Comparison of ENCODE assay signal across 2 cellular contexts in the genomic region with DNA sequence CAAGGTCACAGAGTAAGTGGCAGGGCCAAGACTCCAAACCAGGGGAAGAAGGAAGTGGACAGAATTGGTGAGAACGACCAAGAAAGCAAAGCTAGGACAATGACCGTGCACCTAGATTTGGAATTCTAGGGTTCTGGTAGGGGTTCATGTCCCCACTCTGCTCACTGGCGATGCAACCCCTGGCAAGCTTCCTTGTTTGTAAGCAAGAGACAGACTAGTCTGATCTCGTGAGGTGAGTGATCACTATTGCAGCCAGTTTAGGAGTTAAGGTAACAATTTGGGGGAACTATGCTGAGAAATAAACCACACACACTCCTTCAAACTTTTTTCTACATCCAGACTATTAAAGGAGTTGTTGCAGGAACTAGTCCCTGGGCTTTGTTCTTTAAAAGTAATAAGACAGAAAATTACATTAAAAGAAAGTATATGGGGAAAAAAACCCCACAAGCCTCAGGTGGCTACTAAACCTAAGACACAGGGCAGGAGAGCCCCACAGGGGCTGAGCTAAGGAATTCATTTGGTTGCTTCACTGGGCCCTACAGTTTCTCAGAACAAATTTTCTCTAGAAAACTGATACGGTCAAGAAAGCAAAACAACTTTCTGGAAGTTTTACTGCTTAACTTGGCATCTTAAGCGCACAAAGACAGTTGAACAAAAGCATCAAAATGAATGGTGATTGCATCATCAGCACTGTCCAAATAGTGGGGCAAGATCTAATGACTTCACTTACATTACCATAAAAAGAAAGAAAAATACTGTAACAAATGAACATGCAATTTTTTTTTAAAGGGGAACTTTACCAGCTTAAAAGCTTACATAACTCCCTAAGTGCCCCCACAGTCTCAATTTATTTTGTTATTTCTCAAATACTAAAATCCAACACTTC.
A peak's percentile ranks its signal among the peaks of the same experiment; 100 is the strongest.
TF ChIP-seq lines count a peak whose summit lies in the region.

No MANE protein-coding gene starts in this region.

TF ChIP-seq in HEK293, 187 proteins besides CTCF, POLR2A, EP300 and RAD21:
- TF ChIP-seq FEZF1 (tag by site-specific recombination; IDR thresholded peaks at IDR 0.05) (peak; percentile 69), ZNF248 (tag by site-specific recombination; IDR thresholded peaks at IDR 0.05) (no peak), KLF10 (tag by site-specific recombination; IDR thresholded peaks at IDR 0.05) (0 out of 2 replicates have a peak, but pooled peaks have one; percentile 22), ZBTB21 (tag by site-specific recombination; IDR thresholded peaks at IDR 0.05) (no peak), PRDM1 (tag by site-specific recombination; IDR thresholded peaks at IDR 0.05) (peak; percentile 82; the same call in 1 of the 2 replicates), ZNF132 (tag by site-specific recombination; IDR thresholded peaks at IDR 0.05; ENCODE audit: borderline replicate concordance) (0 out of 2 replicates have a peak, but pooled peaks have one; percentile 13), ZNF529 (tag by site-specific recombination; IDR thresholded peaks at IDR 0.05; ENCODE audit: insufficient replicate concordance) (no peak), SCRT2 (tag by site-specific recombination; IDR thresholded peaks at IDR 0.05) (peak; percentile 57), HOXD13 (CRISPR knock-in tag; IDR thresholded peaks at IDR 0.05; ENCODE audit: borderline replicate concordance) (no peak), ZNF423 (tag by site-specific recombination; IDR thresholded peaks at IDR 0.05) (no peak), PRDM6 (tag by site-specific recombination; IDR thresholded peaks at IDR 0.05) (peak; percentile 99), ZNF561 (tag by site-specific recombination; IDR thresholded peaks at IDR 0.05; ENCODE audit: borderline replicate concordance) (0 out of 2 replicates have a peak, but pooled peaks have one; percentile 17), ZEB2 (tag by site-specific recombination; IDR thresholded peaks at IDR 0.05) (peak; percentile 60; the same call in 1 of the 2 replicates), ZNF426 (tag by site-specific recombination; IDR thresholded peaks at IDR 0.05) (no peak), ZNF629 (tag by site-specific recombination; IDR thresholded peaks at IDR 0.05) (peak; percentile 67), KLF16 (tag by site-specific recombination; IDR thresholded peaks at IDR 0.05) (no peak), ZNF585B (tag by site-specific recombination; IDR thresholded peaks at IDR 0.05) (no peak), TSHZ1 (tag by site-specific recombination; IDR thresholded peaks at IDR 0.05; ENCODE audit: borderline replicate concordance) (no peak), ZFP69B (tag by site-specific recombination; IDR thresholded peaks at IDR 0.05) (peak; percentile 82), ZNF785 (tag by site-specific recombination; IDR thresholded peaks at IDR 0.05) (no peak)
- TF ChIP-seq, protein P1, sequence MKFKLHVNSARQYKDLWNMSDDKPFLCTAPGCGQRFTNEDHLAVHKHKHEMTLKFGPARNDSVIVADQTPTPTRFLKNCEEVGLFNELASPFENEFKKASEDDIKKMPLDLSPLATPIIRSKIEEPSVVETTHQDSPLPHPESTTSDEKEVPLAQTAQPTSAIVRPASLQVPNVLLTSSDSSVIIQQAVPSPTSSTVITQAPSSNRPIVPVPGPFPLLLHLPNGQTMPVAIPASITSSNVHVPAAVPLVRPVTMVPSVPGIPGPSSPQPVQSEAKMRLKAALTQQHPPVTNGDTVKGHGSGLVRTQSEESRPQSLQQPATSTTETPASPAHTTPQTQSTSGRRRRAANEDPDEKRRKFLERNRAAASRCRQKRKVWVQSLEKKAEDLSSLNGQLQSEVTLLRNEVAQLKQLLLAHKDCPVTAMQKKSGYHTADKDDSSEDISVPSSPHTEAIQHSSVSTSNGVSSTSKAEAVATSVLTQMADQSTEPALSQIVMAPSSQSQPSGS (tag by site-specific recombination; IDR thresholded peaks at IDR 0.05; ENCODE audit: low read depth) = peak; percentile 79
- TF ChIP-seq, protein P2, sequence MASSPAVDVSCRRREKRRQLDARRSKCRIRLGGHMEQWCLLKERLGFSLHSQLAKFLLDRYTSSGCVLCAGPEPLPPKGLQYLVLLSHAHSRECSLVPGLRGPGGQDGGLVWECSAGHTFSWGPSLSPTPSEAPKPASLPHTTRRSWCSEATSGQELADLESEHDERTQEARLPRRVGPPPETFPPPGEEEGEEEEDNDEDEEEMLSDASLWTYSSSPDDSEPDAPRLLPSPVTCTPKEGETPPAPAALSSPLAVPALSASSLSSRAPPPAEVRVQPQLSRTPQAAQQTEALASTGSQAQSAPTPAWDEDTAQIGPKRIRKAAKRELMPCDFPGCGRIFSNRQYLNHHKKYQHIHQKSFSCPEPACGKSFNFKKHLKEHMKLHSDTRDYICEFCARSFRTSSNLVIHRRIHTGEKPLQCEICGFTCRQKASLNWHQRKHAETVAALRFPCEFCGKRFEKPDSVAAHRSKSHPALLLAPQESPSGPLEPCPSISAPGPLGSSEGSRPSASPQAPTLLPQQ (tag by site-specific recombination; IDR thresholded peaks at IDR 0.05) = peak; percentile 90

TF ChIP-seq in HepG2, 621 proteins besides CTCF, POLR2A, EP300 and RAD21:
- no peak for TF ChIP-seq NFE2L1 (CRISPR knock-in tag; IDR thresholded peaks at IDR 0.05; ENCODE audit: borderline replicate concordance)
- TF ChIP-seq ATF4 (CRISPR knock-in tag; IDR thresholded peaks at IDR 0.05) = peak in 1 of 2 experiments; percentile 76; a peak in 2 of 4 replicates
- peak; percentile 53; the same call in 1 of the 2 replicates for TF ChIP-seq ATF3 (CRISPR knock-in tag; IDR thresholded peaks at IDR 0.05)
- TF ChIP-seq ATF7 (IDR thresholded peaks at IDR 0.05) = peak; percentile 83
- no peak for TF ChIP-seq ATF7 (CRISPR knock-in tag; IDR thresholded peaks at IDR 0.05)
- no peak for TF ChIP-seq IKZF4 (CRISPR knock-in tag; IDR thresholded peaks at IDR 0.05; ENCODE audit: borderline replicate concordance, low read depth, not compliant biosample characterization)
- TF ChIP-seq FOXO1 (CRISPR knock-in tag; IDR thresholded peaks at IDR 0.05) = no peak
- peak; percentile 38; the same call in 1 of the 2 replicates for TF ChIP-seq GATAD2A (CRISPR knock-in tag; IDR thresholded peaks at IDR 0.05)
- TF ChIP-seq ZNF569 (CRISPR knock-in tag; IDR thresholded peaks at IDR 0.05; ENCODE audit: borderline replicate concordance) = no peak
- TF ChIP-seq SOX6 (IDR thresholded peaks at IDR 0.05) = no peak
- TF ChIP-seq SOX6 (CRISPR knock-in tag; IDR thresholded peaks at IDR 0.05) = peak; percentile 41; the same call in 1 of the 2 replicates
- TF ChIP-seq CEBPB (IDR thresholded peaks at IDR 0.05; ENCODE audit: borderline replicate concordance, low read depth, low read length) = peak; percentile 96
- no peak for TF ChIP-seq ATRX (CRISPR knock-in tag; IDR thresholded peaks at IDR 0.05; ENCODE audit: borderline replicate concordance)
- no peak for TF ChIP-seq AKNA (CRISPR knock-in tag; IDR thresholded peaks at IDR 0.05; ENCODE audit: borderline replicate concordance)
- peak; percentile 18; the same call in 1 of the 2 replicates for TF ChIP-seq SOX5 (CRISPR knock-in tag; IDR thresholded peaks at IDR 0.05; ENCODE audit: borderline replicate concordance)
- TF ChIP-seq SOX13 (IDR thresholded peaks at IDR 0.05) = no peak
- peak in 1 of 2 experiments; percentile 80; a peak in 2 of 4 replicates for TF ChIP-seq SOX13 (CRISPR knock-in tag; conservative IDR thresholded peaks at IDR 0.05 in 1 of 2, IDR thresholded peaks at IDR 0.05 in 1 of 2)
- peak; percentile 86 for TF ChIP-seq CEBPG (CRISPR knock-in tag; IDR thresholded peaks at IDR 0.05)
